ENCODE assay signal across 19 cellular contexts in the genomic region with DNA sequence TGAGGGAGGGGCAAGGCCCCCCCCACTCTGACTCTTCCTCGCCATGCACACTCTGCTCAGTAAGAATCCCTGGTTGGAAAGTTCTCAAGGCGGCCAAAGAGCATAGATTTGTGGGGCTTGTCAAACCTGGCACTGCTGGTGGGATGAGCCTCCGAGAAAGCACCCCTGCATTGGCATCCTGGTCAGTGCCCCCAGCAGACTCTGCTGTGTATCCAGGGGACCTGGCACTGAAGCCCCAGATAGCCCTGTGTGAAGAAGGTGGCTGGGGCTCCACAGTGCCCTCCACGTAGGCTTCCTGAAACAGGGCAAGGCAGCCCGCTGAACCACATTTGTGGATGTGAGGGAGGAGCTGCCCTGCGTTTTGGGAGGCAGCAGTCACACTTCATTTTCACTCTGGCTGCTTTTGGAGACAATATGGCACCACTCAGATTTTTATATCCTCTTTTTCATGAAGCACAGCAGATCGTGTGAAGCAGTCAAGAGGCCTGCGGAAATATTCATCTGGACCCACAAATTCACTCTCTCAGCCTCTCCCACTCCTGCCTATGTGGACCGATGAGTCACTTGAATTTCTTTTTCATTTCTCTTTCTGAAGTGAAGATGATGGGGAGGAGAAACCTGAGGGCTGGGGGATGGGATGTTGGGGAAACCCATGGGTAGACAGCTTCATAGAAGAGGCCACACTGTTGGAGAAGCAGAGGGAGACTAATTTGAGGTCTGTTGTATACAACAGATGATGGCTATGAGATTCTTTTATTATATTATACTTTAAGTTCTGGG.
DNase-seq lines count a peak whose midpoint lies in the region; ATAC-seq, FAIRE-seq and TF ChIP-seq lines count a peak whose summit lies in the region.
"Had no signal": no experiment of that assay in that cellular context is flagged by ENCODE, and none has a peak within 500 bp of the region (broad histone marks: within the 10 kb centered on the region; RNA-seq: fewer than 3 reads in every experiment).

No MANE protein-coding gene starts in this region.

- FAIRE-seq in HepG2 (lab: Jason Lieb, UNC), result no peak
- FAIRE-seq: A204.1 had no signal

- peaks cover 41% of the 10 kb centered on the region for H3K4me1 ChIP-seq in HepG2 (ENCODE audit: insufficient read depth, low read length)
- H3K4me1 ChIP-seq: body of pancreas, upper lobe of right lung had no signal

- no peak overlapping the region for H3K27ac Mint-ChIP-seq in activated CD4-positive, alpha-beta T cell treated with anti-CD3 and anti-CD28 coated beads, Interleukin-2, amount 10 ng/mL, durations not matched to agents 7 days and 5 days
- H3K27ac Mint-ChIP-seq: effector memory CD8-positive, alpha-beta T cell had no signal

- POLR2A ChIA-PET in activated CD4-positive, alpha-beta T cell treated with anti-CD3 and anti-CD28 coated beads, Interleukin-2, amount 10 ng/mL, durations not matched to agents 7 days and 5 days (lab: Charles Lee), result no interaction called here
- POLR2A ChIA-PET in HepG2 (lab: Yijun Ruan, JAX), result no interaction called here

- no peak for TF ChIP-seq CTCF in GM12865 (IDR thresholded peaks at IDR 0.05; ENCODE audit: insufficient read depth, low read depth, low read length, missing control alignments)
- TF ChIP-seq CTCF in HepG2 (CRISPR knock-in tag; IDR thresholded peaks at IDR 0.05), result no peak

- H3K27me3 Mint-ChIP-seq in activated CD4-positive, alpha-beta T cell treated with anti-CD3 and anti-CD28 coated beads, Interleukin-2, amount 10 ng/mL, durations not matched to agents 7 days and 5 days, result no peaks in the 10 kb centered on the region
- H3K27me3 Mint-ChIP-seq: activated naive CD8-positive, alpha-beta T cell treated with anti-CD3 and anti-CD28 coated beads, Interleukin-2, amount 10 ng/mL, durations not matched to agents 7 days and 5 days; effector memory CD8-positive, alpha-beta T cell had no signal

- H3K9me3 ChIP-seq in HepG2 (ENCODE audit: low read length), result no peaks in the 10 kb centered on the region
- H3K9me3 ChIP-seq: body of pancreas, Caco-2, upper lobe of right lung had no signal

- H3K4me3 ChIP-seq in GM12865 (ENCODE audit: low read depth, low read length) (no peak overlapping the region), HepG2 (replicated peaks in 1 of 3; ENCODE audit: insufficient read depth in 1 of 3, low read depth in 2 of 3, low read length in 3 of 3) (no peak overlapping the region)
- H3K4me3 ChIP-seq: body of pancreas, PC-9, skin epidermis, upper lobe of right lung had no signal

- H3K36me3 Mint-ChIP-seq in activated CD4-positive, alpha-beta T cell treated with anti-CD3 and anti-CD28 coated beads, Interleukin-2, amount 10 ng/mL, durations not matched to agents 7 days and 5 days (ENCODE audit: low read depth), result peaks cover 14% of the 10 kb centered on the region

- no peaks in the 10 kb centered on the region for H4K20me1 ChIP-seq in HepG2 (ENCODE audit: insufficient read depth, low read length)

- peaks cover 19% of the 10 kb centered on the region for H3K9me3 Mint-ChIP-seq in activated CD4-positive, alpha-beta T cell treated with anti-CD3 and anti-CD28 coated beads, Interleukin-2, amount 10 ng/mL, durations not matched to agents 7 days and 5 days

- no peak for TF ChIP-seq POLR2A in HepG2 (IDR thresholded peaks at IDR 0.05; ENCODE audit: insufficient read depth in 1 of 2, low read depth in 2 of 2, low read length in 2 of 2)

- no peak for ATAC-seq in HepG2
- ATAC-seq: body of pancreas; effector memory CD8-positive, alpha-beta T cell; upper lobe of right lung had no signal

- 76% methylated on average over 5 of the region's 9 CpGs for WGBS in HepG2 (ENCODE audit: low lambda C conversion rate)

- no peak for TF ChIP-seq RAD21 in HepG2 (CRISPR knock-in tag; IDR thresholded peaks at IDR 0.05)

- H2AFZ ChIP-seq in HepG2 (ENCODE audit: low read length), result no peak overlapping the region
- H2AFZ ChIP-seq: PC-9 had no signal

- no peak overlapping the region for H3K4me3 Mint-ChIP-seq in activated CD4-positive, alpha-beta T cell treated with anti-CD3 and anti-CD28 coated beads, Interleukin-2, amount 10 ng/mL, durations not matched to agents 7 days and 5 days
- H3K4me3 Mint-ChIP-seq: activated naive CD8-positive, alpha-beta T cell treated with anti-CD3 and anti-CD28 coated beads, Interleukin-2, amount 10 ng/mL, durations not matched to agents 7 days and 5 days; effector memory CD8-positive, alpha-beta T cell had no signal

- no peaks in the 10 kb centered on the region for H3K79me2 ChIP-seq in HepG2 (ENCODE audit: insufficient read depth, low read length)

- in situ Hi-C loops in HepG2 (cut with HindIII; ENCODE audit: extremely low pct_ligation_motif_present, low pct_unique_long_range_greater_than_20kb), result no loop called here

- no peak overlapping the region for H3K4me2 ChIP-seq in HepG2 (ENCODE audit: low read depth, low read length)
- H3K4me2 ChIP-seq: PC-9 had no signal

- no peak for TF ChIP-seq EP300 in HepG2 (IDR thresholded peaks at IDR 0.05; ENCODE audit: low read depth in 2 of 2, low read length in 2 of 2)
- TF ChIP-seq EP300 in HepG2 (CRISPR knock-in tag; IDR thresholded peaks at IDR 0.05; ENCODE audit: borderline replicate concordance), result no peak

- CTCF ChIA-PET in activated CD4-positive, alpha-beta T cell treated with anti-CD3 and anti-CD28 coated beads, Interleukin-2, amount 10 ng/mL, durations not matched to agents 7 days and 5 days (lab: Charles Lee), result no interaction called here
- CTCF ChIA-PET in HepG2 (lab: Yijun Ruan, JAX; ENCODE audit: low intra/inter-chr PET ratio, low total read pairs), result no interaction called here

- H3K4me1 Mint-ChIP-seq in activated CD4-positive, alpha-beta T cell treated with anti-CD3 and anti-CD28 coated beads, Interleukin-2, amount 10 ng/mL, durations not matched to agents 7 days and 5 days, result peaks cover 19% of the 10 kb centered on the region

- no peaks in the 10 kb centered on the region for H3K36me3 ChIP-seq in HepG2 (replicated peaks in 1 of 2; ENCODE audit: control insufficient read depth in 1 of 2, insufficient read depth in 2 of 2, low read length in 2 of 2)
- H3K36me3 ChIP-seq: upper lobe of right lung had no signal

- no TSS peak for BruUV-seq in HepG2 (replicated peaks; lab: Mats Ljungman, UMichigan)

- intact Hi-C loops in HepG2 (cut with micrococcal nuclease; ENCODE audit: unreplicated experiment), result no loop called here

- H3K27me3 ChIP-seq in HepG2 (ENCODE audit: control insufficient read depth in 1 of 2, insufficient read depth in 2 of 2, low read length in 2 of 2), result no peaks in the 10 kb centered on the region
- H3K27me3 ChIP-seq: body of pancreas, upper lobe of right lung had no signal

- no peak overlapping the region for H3K27ac ChIP-seq in HepG2 (ENCODE audit: extremely low read length, insufficient read depth, low read length)
- H3K27ac ChIP-seq: body of pancreas, PC-9, upper lobe of right lung had no signal

- H3K9ac ChIP-seq in HepG2 (ENCODE audit: insufficient read depth, low read depth, low read length), result no peak overlapping the region

- peak; percentile 23 to 49 for DNase-seq in activated CD4-positive, alpha-beta T cell treated with anti-CD3 and anti-CD28 coated beads for 24 hours (ENCODE audit: low read depth in 2 of 2)
- no peak for DNase-seq in activated CD4-positive, alpha-beta T cell treated with anti-CD3 and anti-CD28 coated beads, Interleukin-2, amount 10 ng/mL, durations not matched to agents 7 days and 5 days
- peak; percentile 25 for DNase-seq in GM12865 (ENCODE audit: low read depth)
- DNase-seq in activated T-helper 9 cell treated with anti-CD3 and anti-CD28 coated beads, Interleukin-2, amount 50 U/mL, for 16 hours (ENCODE audit: low read depth), result peak; percentile 8
- peak; percentile 14 to 52 for DNase-seq in stimulated activated CD4-positive, alpha-beta T cell treated with anti-CD3 and anti-CD28 coated beads, Interleukin-4, amount 100 ng/mL, for 48 hours (ENCODE audit: low read depth in 2 of 2)
- DNase-seq in HepG2 (ENCODE audit: low spot score), result no peak
- no peak for DNase-seq in occipital lobe (lab: John Stamatoyannopoulos, UW)
- DNase-seq in midbrain (lab: John Stamatoyannopoulos, UW), result no peak
- DNase-seq: activated naive CD8-positive, alpha-beta T cell treated with anti-CD3 and anti-CD28 coated beads, Interleukin-2, amount 10 ng/mL, durations not matched to agents 7 days and 5 days; body of pancreas; Caco-2; effector memory CD8-positive, alpha-beta T cell; NCI-H1092; NCI-H2081; SHP77 treated with DMSO at 0.1 percent for 48 hours; upper lobe of right lung had no signal

TF ChIP-seq in HepG2, 621 proteins besides CTCF, POLR2A, EP300 and RAD21 (continues in another document):
- TF ChIP-seq ZNF264 (CRISPR knock-in tag; IDR thresholded peaks at IDR 0.05) (no peak), ZNF7 (CRISPR knock-in tag; IDR thresholded peaks at IDR 0.05) (no peak), XBP1 (CRISPR knock-in tag; IDR thresholded peaks at IDR 0.05) (no peak), NR1H2 (CRISPR knock-in tag; IDR thresholded peaks at IDR 0.05; ENCODE audit: borderline replicate concordance, low read depth) (no peak), GTF2F1 (IDR thresholded peaks at IDR 0.05; ENCODE audit: low read length) (no peak)
- TF ChIP-seq, protein P1, sequence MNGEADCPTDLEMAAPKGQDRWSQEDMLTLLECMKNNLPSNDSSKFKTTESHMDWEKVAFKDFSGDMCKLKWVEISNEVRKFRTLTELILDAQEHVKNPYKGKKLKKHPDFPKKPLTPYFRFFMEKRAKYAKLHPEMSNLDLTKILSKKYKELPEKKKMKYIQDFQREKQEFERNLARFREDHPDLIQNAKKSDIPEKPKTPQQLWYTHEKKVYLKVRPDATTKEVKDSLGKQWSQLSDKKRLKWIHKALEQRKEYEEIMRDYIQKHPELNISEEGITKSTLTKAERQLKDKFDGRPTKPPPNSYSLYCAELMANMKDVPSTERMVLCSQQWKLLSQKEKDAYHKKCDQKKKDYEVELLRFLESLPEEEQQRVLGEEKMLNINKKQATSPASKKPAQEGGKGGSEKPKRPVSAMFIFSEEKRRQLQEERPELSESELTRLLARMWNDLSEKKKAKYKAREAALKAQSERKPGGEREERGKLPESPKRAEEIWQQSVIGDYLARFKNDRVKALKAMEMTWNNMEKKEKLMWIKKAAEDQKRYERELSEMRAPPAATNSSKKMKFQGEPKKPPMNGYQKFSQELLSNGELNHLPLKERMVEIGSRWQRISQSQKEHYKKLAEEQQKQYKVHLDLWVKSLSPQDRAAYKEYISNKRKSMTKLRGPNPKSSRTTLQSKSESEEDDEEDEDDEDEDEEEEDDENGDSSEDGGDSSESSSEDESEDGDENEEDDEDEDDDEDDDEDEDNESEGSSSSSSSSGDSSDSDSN (CRISPR knock-in tag; IDR thresholded peaks at IDR 0.05), result no peak
- TF ChIP-seq, protein P2, sequence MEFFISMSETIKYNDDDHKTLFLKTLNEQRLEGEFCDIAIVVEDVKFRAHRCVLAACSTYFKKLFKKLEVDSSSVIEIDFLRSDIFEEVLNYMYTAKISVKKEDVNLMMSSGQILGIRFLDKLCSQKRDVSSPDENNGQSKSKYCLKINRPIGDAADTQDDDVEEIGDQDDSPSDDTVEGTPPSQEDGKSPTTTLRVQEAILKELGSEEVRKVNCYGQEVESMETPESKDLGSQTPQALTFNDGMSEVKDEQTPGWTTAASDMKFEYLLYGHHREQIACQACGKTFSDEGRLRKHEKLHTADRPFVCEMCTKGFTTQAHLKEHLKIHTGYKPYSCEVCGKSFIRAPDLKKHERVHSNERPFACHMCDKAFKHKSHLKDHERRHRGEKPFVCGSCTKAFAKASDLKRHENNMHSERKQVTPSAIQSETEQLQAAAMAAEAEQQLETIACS (CRISPR knock-in tag; IDR thresholded peaks at IDR 0.05), result no peak

Comparison
In these comparisons a context has a peak if more than half of its experiments do, and no peak if none do; other contexts are left out.
1. DNase-seq: peak in activated CD4-positive, alpha-beta T cell treated with anti-CD3 and anti-CD28 coated beads for 24 hours (2 of 2), GM12865 (single experiment), activated T-helper 9 cell treated with anti-CD3 and anti-CD28 coated beads, Interleukin-2, amount 50 U/mL, for 16 hours (single experiment) and stimulated activated CD4-positive, alpha-beta T cell treated with anti-CD3 and anti-CD28 coated beads, Interleukin-4, amount 100 ng/mL, for 48 hours (2 of 2); none in activated CD4-positive, alpha-beta T cell treated with anti-CD3 and anti-CD28 coated beads, Interleukin-2, amount 10 ng/mL, durations not matched to agents 7 days and 5 days (single experiment), HepG2 (single experiment), occipital lobe (single experiment) and midbrain (single experiment).